8 cellular contexts compared by ENCODE assay signal in genomic region chr12:106138279-106138645, GRCh38. TPM values are rescaled to one million over a fixed set of nuclear protein-coding genes. Genes with fewer than 3 reads are reported as not detected.
A peak's percentile ranks its signal among the peaks of the same experiment; 100 is the strongest.
DNase-seq lines count a peak whose midpoint lies in the region; ATAC-seq and TF ChIP-seq lines count a peak whose summit lies in the region.

No MANE protein-coding gene starts in this region.

- peaks cover 9% of the 10 kb centered on the region; the same call in 1 of the 2 replicates for H3F3A ChIP-seq in PC-9 (ENCODE audit: insufficient read depth, low read depth)

- no peaks in the 10 kb centered on the region for H3K36me3 ChIP-seq in PC-9 (ENCODE audit: low read depth)
- H3K36me3 ChIP-seq in neuron (ENCODE audit: insufficient read depth, low read length), result no peaks in the 10 kb centered on the region

- intact Hi-C loops in PC-9 (cut with micrococcal nuclease; ENCODE audit: unreplicated experiment), result loop anchor here (5.0 to 10.0 kb wide), 4 partner anchors 69 to 431 kb away; partner anchors contain the start of gene TCP11L2

- POLR2A ChIA-PET in PC-9 (lab: Charles Lee; ENCODE audit: unreplicated experiment), result interaction anchor here (0.6 kb wide), 1 partner anchor 33 kb away, joined by 4 read pairs; no protein-coding TSS in a partner anchor

- no peaks in the 10 kb centered on the region for H3K9me2 ChIP-seq in PC-9 (ENCODE audit: insufficient read depth)

- no TSS peak for BruUV-seq in PC-9 (replicated peaks; lab: Mats Ljungman, UMichigan)

- DNase-seq in COLO668 (lab: John Stamatoyannopoulos, UW; ENCODE audit: unreplicated experiment), result peak; percentile 73
- DNase-seq in PC-9, result peak in 1 of 2 experiments; percentile 7
- no peak for DNase-seq in epithelial cell of prostate (ENCODE audit: low read depth, low spot score)
- no peak for DNase-seq in NCI-H510A treated with DMSO at 0.1 percent for 48 hours (lab: John Stamatoyannopoulos, UW)
- DNase-seq in epidermal melanocyte (ENCODE audit: insufficient read length, low spot score), result no peak
- no peak for DNase-seq in superior temporal gyrus (ENCODE audit: extremely low spot score)

- peaks cover 84% of the 10 kb centered on the region for H3K79me2 ChIP-seq in PC-9 (ENCODE audit: low read depth)

- no peaks in the 10 kb centered on the region for H3K27me3 ChIP-seq in PC-9 (ENCODE audit: insufficient read depth, low read depth)
- no peaks in the 10 kb centered on the region for H3K27me3 ChIP-seq in neuron (ENCODE audit: insufficient read depth, low read length)

- no peak for ATAC-seq in GM19452 (IDR thresholded peaks at IDR 0.05; ENCODE audit: unreplicated experiment)

- peak overlapping the region; percentile 93; the same call in 1 of the 2 replicates for H2AFZ ChIP-seq in PC-9
- H2AFZ ChIP-seq in neuron (ENCODE audit: low read depth, low read length), result peak overlapping the region; percentile 29

- no peaks in the 10 kb centered on the region for H4K20me1 ChIP-seq in PC-9 (ENCODE audit: insufficient read depth)

- no peak overlapping the region for H3K27ac ChIP-seq in PC-9
- peak overlapping the region; percentile 83 for H3K27ac ChIP-seq in epithelial cell of prostate

- H3K4me1 ChIP-seq in PC-9 (replicated peaks; ENCODE audit: insufficient read depth) (peaks cover 63% of the 10 kb centered on the region), neuron (ENCODE audit: insufficient read depth, low read length) (peaks cover 42% of the 10 kb centered on the region)

- H3K4me2 ChIP-seq in PC-9, result peak overlapping the region; percentile 80

- TF ChIP-seq CTCF in PC-9 (conservative IDR thresholded peaks at IDR 0.05), result no peak

- peak overlapping the region; percentile 78 for H3K4me3 ChIP-seq in PC-9
- peak overlapping the region; percentile 85 for H3K4me3 ChIP-seq in neuron (ENCODE audit: low read length)

- H3K9me3 ChIP-seq in PC-9 (ENCODE audit: insufficient read depth, low read depth) (no peaks in the 10 kb centered on the region), neuron (ENCODE audit: low read length) (no peaks in the 10 kb centered on the region)

- CTCF ChIA-PET in PC-9 (lab: Charles Lee), result interaction anchor here (1.0 to 1.6 kb wide), 2 partner anchors 11 to 85 kb away, joined by 4 to 13 read pairs; no protein-coding TSS in a partner anchor

RNA-seq across cellular contexts. Expression of gene NUAK1, which starts 0.5 kb away (rescaled TPM):
- 7.9 and 8.3 TPM in 2 replicates for total RNA-seq in PC-9 (2021)
